Comparison of ENCODE assay signal across 9 cellular contexts in the genomic region with DNA sequence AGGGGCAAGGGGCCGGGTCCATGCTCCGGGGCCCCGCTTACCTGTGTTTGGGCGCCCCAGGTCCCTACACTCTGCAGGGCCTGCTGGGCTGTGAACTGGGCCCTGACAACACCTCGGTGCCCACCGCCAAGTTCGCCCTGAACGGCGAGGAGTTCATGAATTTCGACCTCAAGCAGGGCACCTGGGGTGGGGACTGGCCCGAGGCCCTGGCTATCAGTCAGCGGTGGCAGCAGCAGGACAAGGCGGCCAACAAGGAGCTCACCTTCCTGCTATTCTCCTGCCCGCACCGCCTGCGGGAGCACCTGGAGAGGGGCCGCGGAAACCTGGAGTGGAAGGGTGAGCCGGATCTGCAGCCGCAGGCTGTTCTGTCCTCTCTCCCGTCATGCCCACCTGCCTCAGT. TPM values are rescaled to one million over a fixed set of nuclear protein-coding genes. Genes with fewer than 3 reads are reported as not detected.
DNase-seq lines count a peak whose midpoint lies in the region; ATAC-seq and TF ChIP-seq lines count a peak whose summit lies in the region.
"Had no signal": no experiment of that assay in that cellular context is flagged by ENCODE, and none has a peak within 500 bp of the region (broad histone marks: within the 10 kb centered on the region; RNA-seq: fewer than 3 reads in every experiment).

No MANE protein-coding gene starts in this region.

- no peaks in the 10 kb centered on the region for H3K27me3 Mint-ChIP-seq in dendritic cell treated with granulocyte-macrophage colony-stimulating factor and Interleukin-4, amounts not matched to agents 40 ng/mL and 50 ng/mL, for 4 days

- H3K4me1 Mint-ChIP-seq in dendritic cell treated with granulocyte-macrophage colony-stimulating factor and Interleukin-4, amounts not matched to agents 40 ng/mL and 50 ng/mL, for 4 days (ENCODE audit: low read depth): peaks cover 81% of the 10 kb centered on the region

- H3K27ac Mint-ChIP-seq in dendritic cell treated with granulocyte-macrophage colony-stimulating factor and Interleukin-4, amounts not matched to agents 40 ng/mL and 50 ng/mL, for 4 days: peak overlapping the region; percentile 92

- H3K27ac ChIP-seq in gastrocnemius medialis: peak overlapping the region in 1 of 4 donors; percentile 87
- H3K27ac ChIP-seq: 22Rv1 had no signal

- peaks cover 9 to 23% of the 10 kb centered on the region in 2 donors for H3K4me1 ChIP-seq in gastrocnemius medialis

- no peak for TF ChIP-seq CTCF in gastrocnemius medialis (IDR thresholded peaks at IDR 0.05 in 4 of 5, conservative IDR thresholded peaks at IDR 0.05 in 1 of 5)

- no peaks in the 10 kb centered on the region for H3K9me3 Mint-ChIP-seq in dendritic cell treated with granulocyte-macrophage colony-stimulating factor and Interleukin-4, amounts not matched to agents 40 ng/mL and 50 ng/mL, for 4 days

- intact Hi-C loops in dendritic cell treated with granulocyte-macrophage colony-stimulating factor and Interleukin-4, amounts not matched to agents 40 ng/mL and 50 ng/mL, for 4 days (cut with micrococcal nuclease): no loop called here
- intact Hi-C loops in gastrocnemius medialis (cut with DNase I; ENCODE audit: low total_unique reads): no loop called here

- TF ChIP-seq POLR2A in gastrocnemius medialis (IDR thresholded peaks at IDR 0.05): no peak

- H3K36me3 Mint-ChIP-seq in dendritic cell treated with granulocyte-macrophage colony-stimulating factor and Interleukin-4, amounts not matched to agents 40 ng/mL and 50 ng/mL, for 4 days (ENCODE audit: low read depth): peaks cover 67% of the 10 kb centered on the region

- no peaks in the 10 kb centered on the region for H3K27me3 ChIP-seq in gastrocnemius medialis

- H3K4me3 Mint-ChIP-seq in dendritic cell treated with granulocyte-macrophage colony-stimulating factor and Interleukin-4, amounts not matched to agents 40 ng/mL and 50 ng/mL, for 4 days: peak overlapping the region; percentile 99

- in situ Hi-C loops in gastrocnemius medialis (cut with MboI; ENCODE audit: low sequenced_read_pairs in 4 of 4): no loop called here

- H3K9me3 ChIP-seq in gastrocnemius medialis: no peaks in the 10 kb centered on the region

- no peak for ATAC-seq in gastrocnemius medialis

- no peaks in the 10 kb centered on the region for H3K36me3 ChIP-seq in gastrocnemius medialis

- DNase-seq in DMS53 (lab: John Stamatoyannopoulos, UW) (peak; percentile 38), DMS53 treated with DMSO at 0.1 percent for 48 hours (lab: John Stamatoyannopoulos, UW; ENCODE audit: unreplicated experiment) (no peak), gastrocnemius medialis (no peak), hypothalamus (lab: John Stamatoyannopoulos, UW) (no peak), KG1 (lab: John Stamatoyannopoulos, UW) (no peak)
- DNase-seq: SIG-M5 had no signal

- peak overlapping the region; percentile 73 to 86 (median 84) for H3K4me3 ChIP-seq in gastrocnemius medialis

RNA-seq across cellular contexts. Expression of gene FCGRT, which starts 1.7 kb away (rescaled TPM):
- total RNA-seq in gastrocnemius medialis: 10 to 100 TPM; 54.8 to 68.2 (median 59.7) TPM

RNA-seq across cellular contexts. Expression of gene RCN3, which starts 13.7 kb away (rescaled TPM):
- 10 to 100 TPM in 2 of 4 donors, 1 to 10 TPM in 2; 1.2 to 11.7 (median 7.6) TPM for total RNA-seq in gastrocnemius medialis

RNA-seq across cellular contexts. Expression of gene RPS11, which starts 17.9 kb away (rescaled TPM):
- total RNA-seq in gastrocnemius medialis: 1,000 to 10,000 TPM; 2,509 to 3,015 (median 2,721) TPM

RNA-seq across cellular contexts. Expression of gene RPL13A, which starts 26.7 kb away (rescaled TPM):
- total RNA-seq in gastrocnemius medialis: 1,000 to 10,000 TPM; 1,565 to 2,260 (median 1,899) TPM

RNA-seq across cellular contexts. Expression of gene FLT3LG, which starts 40.1 kb away (rescaled TPM):
- total RNA-seq in gastrocnemius medialis: 1 to 10 TPM in 3 of 4 donors, under 1 TPM in 1; 0.91 to 2.7 (median 1.2) TPM
- total RNA-seq: bronchial epithelial cell had no signal
